ENCODE assay signal across 1 cellular context in genomic region chr19:41928754-41929535, GRCh38.
TF ChIP-seq lines count a peak whose summit lies in the region.

No MANE protein-coding gene starts in this region.

TF ChIP-seq in HEK293, 187 proteins besides CTCF, POLR2A, EP300 and RAD21 (continued from another document and continues in another):
- TF ChIP-seq ZNF214 (tag by site-specific recombination; IDR thresholded peaks at IDR 0.05; ENCODE audit: borderline replicate concordance) (no peak), ZNF660 (tag by site-specific recombination; IDR thresholded peaks at IDR 0.05) (no peak), ZNF670 (tag by site-specific recombination; IDR thresholded peaks at IDR 0.05; ENCODE audit: low read depth) (no peak), ZIC2 (tag by site-specific recombination; IDR thresholded peaks at IDR 0.05) (no peak), PRDM10 (tag by site-specific recombination; IDR thresholded peaks at IDR 0.05) (0 out of 2 replicates have a peak, but pooled peaks have one; percentile 38), ZNF600 (tag by site-specific recombination; IDR thresholded peaks at IDR 0.05) (peak; percentile 92), ZNF175 (tag by site-specific recombination; IDR thresholded peaks at IDR 0.05) (no peak), ZNF341 (tag by site-specific recombination; IDR thresholded peaks at IDR 0.05; ENCODE audit: low read depth) (no peak), ZNF830 (tag by site-specific recombination; IDR thresholded peaks at IDR 0.05; ENCODE audit: low read depth) (no peak), ZNF521 (tag by site-specific recombination; IDR thresholded peaks at IDR 0.05) (no peak), ZNF585B (tag by site-specific recombination; IDR thresholded peaks at IDR 0.05) (no peak), ZNF624 (tag by site-specific recombination; IDR thresholded peaks at IDR 0.05) (no peak), KLF17 (tag by site-specific recombination; IDR thresholded peaks at IDR 0.05) (peak; percentile 91), ZNF202 (tag by site-specific recombination; IDR thresholded peaks at IDR 0.05; ENCODE audit: borderline replicate concordance) (no peak), ZNF292 (tag by site-specific recombination; IDR thresholded peaks at IDR 0.05; ENCODE audit: borderline replicate concordance, low read depth) (no peak), OSR2 (tag by site-specific recombination; IDR thresholded peaks at IDR 0.05) (no peak), ZNF677 (tag by site-specific recombination; IDR thresholded peaks at IDR 0.05) (no peak), ZNF391 (tag by site-specific recombination; IDR thresholded peaks at IDR 0.05; ENCODE audit: borderline replicate concordance, low read depth) (no peak), ZNF10 (tag by site-specific recombination; IDR thresholded peaks at IDR 0.05) (no peak), ZSCAN4 (tag by site-specific recombination; IDR thresholded peaks at IDR 0.05) (peak; percentile 90), ZNF777 (tag by site-specific recombination; IDR thresholded peaks at IDR 0.05; ENCODE audit: borderline replicate concordance) (peak; percentile 55), ZSCAN30 (tag by site-specific recombination; IDR thresholded peaks at IDR 0.05) (no peak), KLF1 (tag by site-specific recombination; IDR thresholded peaks at IDR 0.05) (peak; percentile 86), BCL6B (tag by site-specific recombination; IDR thresholded peaks at IDR 0.05) (0 out of 2 replicates have a peak, but pooled peaks have one; percentile 25), ZNF654 (tag by site-specific recombination; IDR thresholded peaks at IDR 0.05; ENCODE audit: low read depth) (no peak), GFI1B (tag by site-specific recombination; IDR thresholded peaks at IDR 0.05) (peak; percentile 26; the same call in 1 of the 2 replicates), ZFP69B (tag by site-specific recombination; IDR thresholded peaks at IDR 0.05) (0 out of 2 replicates have a peak, but pooled peaks have one; percentile 51), ZNF37A (tag by site-specific recombination; IDR thresholded peaks at IDR 0.05) (no peak), ATF2 (tag by site-specific recombination; IDR thresholded peaks at IDR 0.05; ENCODE audit: low read depth) (no peak), SP2 (tag by site-specific recombination; IDR thresholded peaks at IDR 0.05) (peak; percentile 11; the same call in 1 of the 2 replicates), GLIS1 (tag by site-specific recombination; IDR thresholded peaks at IDR 0.05) (no peak; the same call in 1 of the 2 replicates), ZSCAN5A (tag by site-specific recombination; IDR thresholded peaks at IDR 0.05) (no peak), ZNF76 (tag by site-specific recombination; IDR thresholded peaks at IDR 0.05; ENCODE audit: borderline replicate concordance, low read depth) (no peak; the same call in 1 of the 2 replicates), ZNF514 (tag by site-specific recombination; IDR thresholded peaks at IDR 0.05) (no peak), ZNF248 (tag by site-specific recombination; IDR thresholded peaks at IDR 0.05) (no peak), TCF7L2 (IDR thresholded peaks at IDR 0.05; ENCODE audit: borderline replicate concordance, low read depth, low read length) (no peak), ZNF354C (tag by site-specific recombination; IDR thresholded peaks at IDR 0.05; ENCODE audit: borderline replicate concordance, low read depth) (no peak), ZNF132 (tag by site-specific recombination; IDR thresholded peaks at IDR 0.05; ENCODE audit: borderline replicate concordance) (no peak), SP3 (tag by site-specific recombination; IDR thresholded peaks at IDR 0.05) (peak; percentile 38; the same call in 1 of the 2 replicates), PRDM4 (tag by site-specific recombination; IDR thresholded peaks at IDR 0.05) (no peak), ZBTB44 (tag by site-specific recombination; IDR thresholded peaks at IDR 0.05) (no peak), ZNF138 (tag by site-specific recombination; IDR thresholded peaks at IDR 0.05; ENCODE audit: borderline replicate concordance) (no peak), ZNF23 (tag by site-specific recombination; IDR thresholded peaks at IDR 0.05; ENCODE audit: borderline replicate concordance) (no peak), ZNF560 (tag by site-specific recombination; IDR thresholded peaks at IDR 0.05; ENCODE audit: borderline replicate concordance) (no peak), SP7 (tag by site-specific recombination; IDR thresholded peaks at IDR 0.05) (peak; percentile 63; the same call in 1 of the 2 replicates), ZBTB6 (tag by site-specific recombination; IDR thresholded peaks at IDR 0.05) (no peak), ZNF791 (tag by site-specific recombination; IDR thresholded peaks at IDR 0.05) (0 out of 2 replicates have a peak, but pooled peaks have one; percentile 10), ZNF549 (tag by site-specific recombination; IDR thresholded peaks at IDR 0.05) (no peak), ZNF580 (tag by site-specific recombination; IDR thresholded peaks at IDR 0.05) (peak; percentile 45; the same call in 1 of the 2 replicates), SETDB1 (IDR thresholded peaks at IDR 0.05; ENCODE audit: insufficient read length, low read length) (no peak), ZNF510 (tag by site-specific recombination; IDR thresholded peaks at IDR 0.05; ENCODE audit: insufficient replicate concordance) (no peak), ZNF544 (tag by site-specific recombination; IDR thresholded peaks at IDR 0.05) (no peak), MYNN (tag by site-specific recombination; IDR thresholded peaks at IDR 0.05; ENCODE audit: borderline replicate concordance) (no peak), ZEB2 (tag by site-specific recombination; IDR thresholded peaks at IDR 0.05) (no peak; the same call in 1 of the 2 replicates), ZNF157 (tag by site-specific recombination; IDR thresholded peaks at IDR 0.05) (peak; percentile 44; the same call in 1 of the 2 replicates)
